Comparison of ENCODE assay signal across 20 cellular contexts in genomic region chr6:119024111-119024510, GRCh38.
"Had no signal": no experiment of that assay in that cellular context is flagged by ENCODE, and none has a peak within 500 bp of the region (broad histone marks: within the 10 kb centered on the region; RNA-seq: fewer than 3 reads in every experiment).

No MANE protein-coding gene starts in this region.

- H3K27me3 Mint-ChIP-seq: stimulated activated naive CD8-positive, alpha-beta T cell treated with anti-CD3 and anti-CD28 coated beads, Interleukin-15, Interleukin-2, amounts not matched to agents 100 ng/mL and 50 ng/mL, for 24 hours had no signal

- H3K9me3 Mint-ChIP-seq: activated naive CD4-positive, alpha-beta T cell treated with anti-CD3 and anti-CD28 coated beads, Interleukin-2, amount 50 U/mL, for 72 hours; activated T-cell treated with anti-CD3 and anti-CD28 coated beads, Interleukin-2, amount 50 U/mL, for 4 hours; natural killer cell treated with Interleukin-12 subunit alpha and Interleukin-12 subunit beta and Interleukin-15 and Interleukin-18, amount 100 ng/mL, for 72 hours; stimulated activated naive CD8-positive, alpha-beta T cell treated with anti-CD3 and anti-CD28 coated beads, Interleukin-15, Interleukin-2, amounts not matched to agents 100 ng/mL and 50 ng/mL, for 24 hours; T-helper 2 cell treated with Interferon-gamma antibody and Interleukin-4, amounts not matched to agents 5 μg/mL and 100 μg/mL, for 36 hours had no signal

- DNase-seq: activated CD4-positive, alpha-beta T cell treated with anti-CD3 and anti-CD28 coated beads for 1 hour; activated CD4-positive, alpha-beta T cell treated with anti-CD3 and anti-CD28 coated beads, Interleukin-2, amount 50 U/mL, for 48 hours; activated effector memory CD4-positive, alpha-beta T cell treated with anti-CD3 and anti-CD28 coated beads, Interleukin-2, amount 50 U/mL, for 16 hours; activated T-cell treated with anti-CD3 and anti-CD28 coated beads, Interleukin-2, amount 50 U/mL, for 4 hours; amniotic stem cell; body of pancreas; central memory CD4-positive, alpha-beta T cell; effector CD4-positive, alpha-beta T cell; hippocampal formation; left colon; mammary epithelial cell; mucosa of descending colon; ovary; stimulated activated CD4-positive, alpha-beta T cell treated with anti-CD3 and anti-CD28 coated beads, Interleukin-4, amount 100 ng/mL, for 1 hour; stimulated activated CD8-positive, alpha-beta memory T cell treated with anti-CD3 and anti-CD28 coated beads, Interleukin-4, amount 100 ng/mL, for 48 hours; testis had no signal

- H3K36me3 Mint-ChIP-seq: natural killer cell treated with Interleukin-12 subunit alpha and Interleukin-12 subunit beta and Interleukin-15 and Interleukin-18, amount 100 ng/mL, for 72 hours had no signal

- ATAC-seq: activated naive CD4-positive, alpha-beta T cell treated with anti-CD3 and anti-CD28 coated beads, Interleukin-2, amount 50 U/mL, for 72 hours; activated T-cell treated with anti-CD3 and anti-CD28 coated beads, Interleukin-2, amount 50 U/mL, for 4 hours; body of pancreas; left colon; mucosa of descending colon; natural killer cell treated with Interleukin-12 subunit alpha and Interleukin-12 subunit beta and Interleukin-15 and Interleukin-18, amount 100 ng/mL, for 72 hours had no signal

- H3K27ac Mint-ChIP-seq: activated naive CD4-positive, alpha-beta T cell treated with anti-CD3 and anti-CD28 coated beads, Interleukin-2, amount 50 U/mL, for 72 hours; natural killer cell treated with Interleukin-12 subunit alpha and Interleukin-12 subunit beta and Interleukin-15 and Interleukin-18, amount 100 ng/mL, for 72 hours; stimulated activated naive CD8-positive, alpha-beta T cell treated with anti-CD3 and anti-CD28 coated beads, Interleukin-15, Interleukin-2, amounts not matched to agents 100 ng/mL and 50 ng/mL, for 24 hours; T-helper 2 cell treated with Interferon-gamma antibody and Interleukin-4, amounts not matched to agents 5 μg/mL and 100 μg/mL, for 36 hours had no signal

- H3K4me3 Mint-ChIP-seq: activated T-cell treated with anti-CD3 and anti-CD28 coated beads, Interleukin-2, amount 50 U/mL, for 4 hours; natural killer cell treated with Interleukin-12 subunit alpha and Interleukin-12 subunit beta and Interleukin-15 and Interleukin-18, amount 100 ng/mL, for 72 hours; stimulated activated naive CD8-positive, alpha-beta T cell treated with anti-CD3 and anti-CD28 coated beads, Interleukin-15, Interleukin-2, amounts not matched to agents 100 ng/mL and 50 ng/mL, for 24 hours; T-helper 2 cell treated with Interferon-gamma antibody and Interleukin-4, amounts not matched to agents 5 μg/mL and 100 μg/mL, for 36 hours had no signal
